Comparison of ENCODE assay signal across 1 cellular context in the genomic region with DNA sequence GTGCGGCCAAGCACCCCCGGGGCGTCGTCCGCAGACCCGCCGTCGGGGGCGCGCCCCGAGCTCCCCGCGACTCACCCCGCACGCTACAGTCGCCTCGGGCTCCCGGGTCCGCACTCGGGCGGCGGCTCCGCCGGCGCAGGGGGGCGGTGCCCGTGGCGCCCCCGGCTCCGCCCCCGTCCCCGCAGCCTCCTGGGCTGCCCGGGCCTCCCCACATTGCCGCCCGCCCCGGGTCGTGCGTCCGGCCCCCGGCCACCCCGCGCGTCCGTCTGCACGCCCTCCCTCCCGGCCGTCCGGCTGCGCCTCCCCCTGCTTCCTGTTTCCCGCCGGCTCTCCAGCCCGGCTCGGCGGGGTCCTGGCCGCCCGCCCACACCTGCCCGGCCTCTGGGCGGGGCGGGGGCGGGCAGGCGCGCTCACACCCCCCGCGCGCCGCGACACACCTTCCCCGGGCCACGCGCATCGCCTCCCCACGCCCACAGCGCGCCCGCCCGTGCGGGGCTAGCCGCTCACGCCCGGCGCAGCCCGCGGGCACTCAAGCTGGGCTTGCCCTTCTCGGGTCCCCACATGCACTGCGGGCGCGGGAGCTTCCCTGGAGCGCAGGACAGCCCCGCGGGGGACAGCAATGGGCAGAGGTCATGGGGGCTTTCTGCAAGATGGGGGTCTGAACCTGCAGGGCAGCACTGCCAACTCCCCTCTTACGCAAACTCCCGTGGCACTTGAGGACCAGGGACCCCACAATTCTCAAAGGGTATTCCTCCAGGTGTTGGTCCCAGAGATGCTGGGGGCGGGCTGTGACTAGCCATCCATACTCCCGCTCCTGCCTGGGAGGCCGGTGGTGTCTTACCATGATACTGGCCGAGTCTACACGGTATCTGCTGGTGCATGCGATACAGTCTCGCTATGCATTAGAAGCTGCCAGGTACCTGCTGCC.
A peak's percentile ranks its signal among the peaks of the same experiment; 100 is the strongest.
TF ChIP-seq lines count a peak whose summit lies in the region.

Gene CARD10 (minus strand): TSS at position 148 of the 928 bp plus-strand sequence. CDS start 215 bp downstream, outside the sequence.

TF ChIP-seq in HepG2, 621 proteins besides CTCF, POLR2A, EP300 and RAD21 (continued from another document and continues in another):
- peak; percentile 43; the same call in 1 of the 2 replicates for TF ChIP-seq ETV5 (CRISPR knock-in tag; IDR thresholded peaks at IDR 0.05; ENCODE audit: borderline replicate concordance)
- TF ChIP-seq SPEN (CRISPR knock-in tag; IDR thresholded peaks at IDR 0.05; ENCODE audit: low read depth): no peak
- peak; percentile 6; the same call in 1 of the 2 replicates for TF ChIP-seq ZNF687 (CRISPR knock-in tag; IDR thresholded peaks at IDR 0.05)
- no peak for TF ChIP-seq CREB1 (IDR thresholded peaks at IDR 0.05)
- no peak for TF ChIP-seq CREB1 (CRISPR knock-in tag; IDR thresholded peaks at IDR 0.05)
- no peak for TF ChIP-seq HINFP (CRISPR knock-in tag; IDR thresholded peaks at IDR 0.05; ENCODE audit: low read depth)
- peak; percentile 25; the same call in 1 of the 2 replicates for TF ChIP-seq SIN3A (IDR thresholded peaks at IDR 0.05; ENCODE audit: borderline replicate concordance, low read depth, low read length)
- no peak for TF ChIP-seq YEATS2 (CRISPR knock-in tag; IDR thresholded peaks at IDR 0.05; ENCODE audit: borderline replicate concordance)
- peak; percentile 31; the same call in 1 of the 2 replicates for TF ChIP-seq HOXA3 (CRISPR knock-in tag; IDR thresholded peaks at IDR 0.05)
- 0 out of 2 replicates have a peak, but pooled peaks have one; percentile 2 for TF ChIP-seq RFXAP (CRISPR knock-in tag; IDR thresholded peaks at IDR 0.05; ENCODE audit: borderline replicate concordance)
- TF ChIP-seq, protein P1, sequence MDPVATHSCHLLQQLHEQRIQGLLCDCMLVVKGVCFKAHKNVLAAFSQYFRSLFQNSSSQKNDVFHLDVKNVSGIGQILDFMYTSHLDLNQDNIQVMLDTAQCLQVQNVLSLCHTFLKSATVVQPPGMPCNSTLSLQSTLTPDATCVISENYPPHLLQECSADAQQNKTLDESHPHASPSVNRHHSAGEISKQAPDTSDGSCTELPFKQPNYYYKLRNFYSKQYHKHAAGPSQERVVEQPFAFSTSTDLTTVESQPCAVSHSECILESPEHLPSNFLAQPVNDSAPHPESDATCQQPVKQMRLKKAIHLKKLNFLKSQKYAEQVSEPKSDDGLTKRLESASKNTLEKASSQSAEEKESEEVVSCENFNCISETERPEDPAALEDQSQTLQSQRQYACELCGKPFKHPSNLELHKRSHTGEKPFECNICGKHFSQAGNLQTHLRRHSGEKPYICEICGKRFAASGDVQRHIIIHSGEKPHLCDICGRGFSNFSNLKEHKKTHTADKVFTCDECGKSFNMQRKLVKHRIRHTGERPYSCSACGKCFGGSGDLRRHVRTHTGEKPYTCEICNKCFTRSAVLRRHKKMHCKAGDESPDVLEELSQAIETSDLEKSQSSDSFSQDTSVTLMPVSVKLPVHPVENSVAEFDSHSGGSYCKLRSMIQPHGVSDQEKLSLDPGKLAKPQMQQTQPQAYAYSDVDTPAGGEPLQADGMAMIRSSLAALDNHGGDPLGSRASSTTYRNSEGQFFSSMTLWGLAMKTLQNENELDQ (CRISPR knock-in tag; IDR thresholded peaks at IDR 0.05; ENCODE audit: borderline replicate concordance): no peak
- peak; percentile 72; the same call in 1 of the 2 replicates for TF ChIP-seq SP5 (CRISPR knock-in tag; IDR thresholded peaks at IDR 0.05; ENCODE audit: borderline replicate concordance, low read depth)
- no peak; the same call in 1 of the 2 replicates for TF ChIP-seq BORCS8-MEF2B (CRISPR knock-in tag; IDR thresholded peaks at IDR 0.05)
- TF ChIP-seq, protein P2, sequence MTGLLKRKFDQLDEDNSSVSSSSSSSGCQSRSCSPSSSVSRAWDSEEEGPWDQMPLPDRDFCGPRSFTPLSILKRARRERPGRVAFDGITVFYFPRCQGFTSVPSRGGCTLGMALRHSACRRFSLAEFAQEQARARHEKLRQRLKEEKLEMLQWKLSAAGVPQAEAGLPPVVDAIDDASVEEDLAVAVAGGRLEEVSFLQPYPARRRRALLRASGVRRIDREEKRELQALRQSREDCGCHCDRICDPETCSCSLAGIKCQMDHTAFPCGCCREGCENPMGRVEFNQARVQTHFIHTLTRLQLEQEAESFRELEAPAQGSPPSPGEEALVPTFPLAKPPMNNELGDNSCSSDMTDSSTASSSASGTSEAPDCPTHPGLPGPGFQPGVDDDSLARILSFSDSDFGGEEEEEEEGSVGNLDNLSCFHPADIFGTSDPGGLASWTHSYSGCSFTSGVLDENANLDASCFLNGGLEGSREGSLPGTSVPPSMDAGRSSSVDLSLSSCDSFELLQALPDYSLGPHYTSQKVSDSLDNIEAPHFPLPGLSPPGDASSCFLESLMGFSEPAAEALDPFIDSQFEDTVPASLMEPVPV (CRISPR knock-in tag; IDR thresholded peaks at IDR 0.05): 0 out of 2 replicates have a peak, but pooled peaks have one; percentile 50
- TF ChIP-seq ZNF850 (CRISPR knock-in tag; conservative IDR thresholded peaks at IDR 0.05): no peak
- TF ChIP-seq, protein P3, sequence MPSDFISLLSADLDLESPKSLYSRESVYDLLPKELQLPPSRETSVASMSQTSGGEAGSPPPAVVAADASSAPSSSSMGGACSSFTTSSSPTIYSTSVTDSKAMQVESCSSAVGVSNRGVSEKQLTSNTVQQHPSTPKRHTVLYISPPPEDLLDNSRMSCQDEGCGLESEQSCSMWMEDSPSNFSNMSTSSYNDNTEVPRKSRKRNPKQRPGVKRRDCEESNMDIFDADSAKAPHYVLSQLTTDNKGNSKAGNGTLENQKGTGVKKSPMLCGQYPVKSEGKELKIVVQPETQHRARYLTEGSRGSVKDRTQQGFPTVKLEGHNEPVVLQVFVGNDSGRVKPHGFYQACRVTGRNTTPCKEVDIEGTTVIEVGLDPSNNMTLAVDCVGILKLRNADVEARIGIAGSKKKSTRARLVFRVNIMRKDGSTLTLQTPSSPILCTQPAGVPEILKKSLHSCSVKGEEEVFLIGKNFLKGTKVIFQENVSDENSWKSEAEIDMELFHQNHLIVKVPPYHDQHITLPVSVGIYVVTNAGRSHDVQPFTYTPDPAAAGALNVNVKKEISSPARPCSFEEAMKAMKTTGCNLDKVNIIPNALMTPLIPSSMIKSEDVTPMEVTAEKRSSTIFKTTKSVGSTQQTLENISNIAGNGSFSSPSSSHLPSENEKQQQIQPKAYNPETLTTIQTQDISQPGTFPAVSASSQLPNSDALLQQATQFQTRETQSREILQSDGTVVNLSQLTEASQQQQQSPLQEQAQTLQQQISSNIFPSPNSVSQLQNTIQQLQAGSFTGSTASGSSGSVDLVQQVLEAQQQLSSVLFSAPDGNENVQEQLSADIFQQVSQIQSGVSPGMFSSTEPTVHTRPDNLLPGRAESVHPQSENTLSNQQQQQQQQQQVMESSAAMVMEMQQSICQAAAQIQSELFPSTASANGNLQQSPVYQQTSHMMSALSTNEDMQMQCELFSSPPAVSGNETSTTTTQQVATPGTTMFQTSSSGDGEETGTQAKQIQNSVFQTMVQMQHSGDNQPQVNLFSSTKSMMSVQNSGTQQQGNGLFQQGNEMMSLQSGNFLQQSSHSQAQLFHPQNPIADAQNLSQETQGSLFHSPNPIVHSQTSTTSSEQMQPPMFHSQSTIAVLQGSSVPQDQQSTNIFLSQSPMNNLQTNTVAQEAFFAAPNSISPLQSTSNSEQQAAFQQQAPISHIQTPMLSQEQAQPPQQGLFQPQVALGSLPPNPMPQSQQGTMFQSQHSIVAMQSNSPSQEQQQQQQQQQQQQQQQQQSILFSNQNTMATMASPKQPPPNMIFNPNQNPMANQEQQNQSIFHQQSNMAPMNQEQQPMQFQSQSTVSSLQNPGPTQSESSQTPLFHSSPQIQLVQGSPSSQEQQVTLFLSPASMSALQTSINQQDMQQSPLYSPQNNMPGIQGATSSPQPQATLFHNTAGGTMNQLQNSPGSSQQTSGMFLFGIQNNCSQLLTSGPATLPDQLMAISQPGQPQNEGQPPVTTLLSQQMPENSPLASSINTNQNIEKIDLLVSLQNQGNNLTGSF (CRISPR knock-in tag; IDR thresholded peaks at IDR 0.05): no peak
- TF ChIP-seq ATF7-NPFF (CRISPR knock-in tag; IDR thresholded peaks at IDR 0.05; ENCODE audit: low read depth): 0 out of 2 replicates have a peak, but pooled peaks have one; percentile 11
- TF ChIP-seq NR2F6 (IDR thresholded peaks at IDR 0.05): no peak
- TF ChIP-seq NR2F6 (CRISPR knock-in tag; IDR thresholded peaks at IDR 0.05): peak; percentile 12; the same call in 1 of the 2 replicates
- TF ChIP-seq HNRNPLL (IDR thresholded peaks at IDR 0.05; ENCODE audit: low read depth, low read length, poor library complexity, severe bottlenecking): no peak
- no peak for TF ChIP-seq TCF12 (IDR thresholded peaks at IDR 0.05)
- no peak for TF ChIP-seq TCF12 (CRISPR knock-in tag; IDR thresholded peaks at IDR 0.05)
- TF ChIP-seq PLRG1 (conservative IDR thresholded peaks at IDR 0.05): no peak
- TF ChIP-seq ZSCAN25 (CRISPR knock-in tag; IDR thresholded peaks at IDR 0.05): peak; percentile 93
- no peak for TF ChIP-seq ZNF441 (CRISPR knock-in tag; IDR thresholded peaks at IDR 0.05; ENCODE audit: borderline replicate concordance)
- no peak for TF ChIP-seq ZNF556 (CRISPR knock-in tag; IDR thresholded peaks at IDR 0.05; ENCODE audit: borderline replicate concordance)
- peak; percentile 71; the same call in 1 of the 2 replicates for TF ChIP-seq ZBTB25 (CRISPR knock-in tag; IDR thresholded peaks at IDR 0.05)
- TF ChIP-seq RNF2 (conservative IDR thresholded peaks at IDR 0.05; ENCODE audit: low read depth): no peak
- TF ChIP-seq FOXJ3 (CRISPR knock-in tag; IDR thresholded peaks at IDR 0.05; ENCODE audit: borderline replicate concordance): no peak
- no peak for TF ChIP-seq TSC22D2 (CRISPR knock-in tag; IDR thresholded peaks at IDR 0.05; ENCODE audit: borderline replicate concordance)
